In genomic region chr1:54327386-54328116, GRCh38 we compare ENCODE assay signal across 11 cellular contexts.
DNase-seq lines count a peak whose midpoint lies in the region; ATAC-seq, FAIRE-seq and TF ChIP-seq lines count a peak whose summit lies in the region.
"Had no signal": no experiment of that assay in that cellular context is flagged by ENCODE, and none has a peak within 500 bp of the region (broad histone marks: within the 10 kb centered on the region; RNA-seq: fewer than 3 reads in every experiment).

No MANE protein-coding gene starts in this region.

- no peak for DNase-seq in activated T-cell treated with anti-CD3 and anti-CD28 coated beads, Interleukin-2, amount 50 U/mL, for 72 hours
- no peak for DNase-seq in activated T-cell treated with anti-CD3 and anti-CD28 coated beads, Interleukin-2, amount 50 U/mL, for 4 hours
- no peak for DNase-seq in activated T-helper 1 cell treated with anti-CD3 and anti-CD28 coated beads, Interleukin-12 subunit alpha, Interleukin-12 subunit beta, Interleukin-2, Interleukin-4 antibody, amounts not matched to agents 30 ng/mL and 10 ng/mL and 1 ng/mL, durations not matched to agents 14 hours and 24 hours and 36 hours (ENCODE audit: low spot score)
- DNase-seq in kidney (no peak), tibial artery (no peak), NCI-H748 (lab: John Stamatoyannopoulos, UW; ENCODE audit: unreplicated experiment) (no peak), RWPE1 (ENCODE audit: low spot score) (no peak)
- DNase-seq: C1 segment of cervical spinal cord had no signal

- no peaks in the 10 kb centered on the region for H3K27me3 Mint-ChIP-seq in activated T-cell treated with anti-CD3 and anti-CD28 coated beads, Interleukin-2, amount 50 U/mL, for 72 hours (ENCODE audit: low read depth)
- no peaks in the 10 kb centered on the region for H3K27me3 Mint-ChIP-seq in activated T-cell treated with anti-CD3 and anti-CD28 coated beads, Interleukin-2, amount 50 U/mL, for 4 hours (ENCODE audit: low read depth)
- H3K27me3 Mint-ChIP-seq in activated T-helper 1 cell treated with anti-CD3 and anti-CD28 coated beads, Interleukin-12 subunit alpha, Interleukin-12 subunit beta, Interleukin-2, Interleukin-4 antibody, amounts not matched to agents 30 ng/mL and 10 ng/mL and 1 ng/mL, durations not matched to agents 14 hours and 24 hours and 36 hours (ENCODE audit: insufficient read depth), result no peaks in the 10 kb centered on the region

- H3K27ac Mint-ChIP-seq in activated T-cell treated with anti-CD3 and anti-CD28 coated beads, Interleukin-2, amount 50 U/mL, for 72 hours, result peak overlapping the region; percentile 81
- peak overlapping the region; percentile 19 for H3K27ac Mint-ChIP-seq in activated T-helper 1 cell treated with anti-CD3 and anti-CD28 coated beads, Interleukin-12 subunit alpha, Interleukin-12 subunit beta, Interleukin-2, Interleukin-4 antibody, amounts not matched to agents 30 ng/mL and 10 ng/mL and 1 ng/mL, durations not matched to agents 14 hours and 24 hours and 36 hours

- ATAC-seq in activated T-cell treated with anti-CD3 and anti-CD28 coated beads, Interleukin-2, amount 50 U/mL, for 72 hours (replicated peaks in 1 of 2), result no peak
- ATAC-seq in activated T-cell treated with anti-CD3 and anti-CD28 coated beads, Interleukin-2, amount 50 U/mL, for 4 hours, result no peak
- no peak for ATAC-seq in HG03045 (IDR thresholded peaks at IDR 0.05; ENCODE audit: unreplicated experiment)

- H3K9me3 Mint-ChIP-seq in activated T-cell treated with anti-CD3 and anti-CD28 coated beads, Interleukin-2, amount 50 U/mL, for 72 hours, result no peaks in the 10 kb centered on the region
- no peaks in the 10 kb centered on the region for H3K9me3 Mint-ChIP-seq in activated T-cell treated with anti-CD3 and anti-CD28 coated beads, Interleukin-2, amount 50 U/mL, for 4 hours
- no peaks in the 10 kb centered on the region for H3K9me3 Mint-ChIP-seq in activated T-helper 1 cell treated with anti-CD3 and anti-CD28 coated beads, Interleukin-12 subunit alpha, Interleukin-12 subunit beta, Interleukin-2, Interleukin-4 antibody, amounts not matched to agents 30 ng/mL and 10 ng/mL and 1 ng/mL, durations not matched to agents 14 hours and 24 hours and 36 hours

- H3K4me1 Mint-ChIP-seq in activated T-cell treated with anti-CD3 and anti-CD28 coated beads, Interleukin-2, amount 50 U/mL, for 72 hours (ENCODE audit: low read depth), result peaks cover 29% of the 10 kb centered on the region
- H3K4me1 Mint-ChIP-seq in activated T-cell treated with anti-CD3 and anti-CD28 coated beads, Interleukin-2, amount 50 U/mL, for 4 hours (ENCODE audit: low read depth), result peaks cover 49% of the 10 kb centered on the region
- peaks cover 20% of the 10 kb centered on the region for H3K4me1 Mint-ChIP-seq in activated T-helper 1 cell treated with anti-CD3 and anti-CD28 coated beads, Interleukin-12 subunit alpha, Interleukin-12 subunit beta, Interleukin-2, Interleukin-4 antibody, amounts not matched to agents 30 ng/mL and 10 ng/mL and 1 ng/mL, durations not matched to agents 14 hours and 24 hours and 36 hours (ENCODE audit: low read depth)

- intact Hi-C loops in activated T-helper 1 cell treated with anti-CD3 and anti-CD28 coated beads, Interleukin-12 subunit alpha, Interleukin-12 subunit beta, Interleukin-2, Interleukin-4 antibody, amounts not matched to agents 30 ng/mL and 10 ng/mL and 1 ng/mL, durations not matched to agents 14 hours and 24 hours and 36 hours (cut with micrococcal nuclease), result no loop called here
- intact Hi-C loops in kidney (cut with DNase I), result no loop called here
- intact Hi-C loops in tibial artery (cut with DNase I; ENCODE audit: low total_unique reads), result loop anchor here (10.0 kb wide), 1 partner anchor 67 kb away; no protein-coding TSS in a partner anchor

- peaks cover 15 to 40% of the 10 kb centered on the region in 2 donors for H3K4me1 ChIP-seq in kidney (ENCODE audit: control insufficient read depth in 1 of 2, insufficient read depth in 1 of 2, low read depth in 1 of 2, low read length in 2 of 2)
- H3K4me1 ChIP-seq in tibial artery, result peaks cover 0 to 97% (median 86%) of the 10 kb centered on the region in 4 donors

- no peak for FAIRE-seq in kidney (lab: Jason Lieb, UNC)
- FAIRE-seq: RCC 7860 had no signal

- H3K36me3 ChIP-seq in kidney (ENCODE audit: control insufficient read depth in 1 of 2, insufficient read depth in 2 of 2, low read length in 2 of 2), result no peaks in the 10 kb centered on the region
- no peaks in the 10 kb centered on the region for H3K36me3 ChIP-seq in tibial artery

- no peaks in the 10 kb centered on the region for H3K9me3 ChIP-seq in kidney (ENCODE audit: control insufficient read depth in 1 of 2, low read length in 2 of 2)
- H3K9me3 ChIP-seq in tibial artery, result no peaks in the 10 kb centered on the region

- POLR2A ChIA-PET in RWPE1 (lab: Yijun Ruan, JAX; ENCODE audit: low non-redundant PET), result interaction anchor here (0.7 kb wide), 1 partner anchor 35 kb away, joined by 3 read pairs; no protein-coding TSS in a partner anchor

- TF ChIP-seq CTCF in kidney (IDR thresholded peaks at IDR 0.05; ENCODE audit: borderline replicate concordance, extremely low read depth, insufficient read depth), result no peak
- no peak for TF ChIP-seq CTCF in tibial artery (IDR thresholded peaks at IDR 0.05)
- TF ChIP-seq CTCF in RWPE1 (conservative IDR thresholded peaks at IDR 0.05; ENCODE audit: low read depth), result no peak

- no peak overlapping the region for H3K9ac ChIP-seq in kidney (ENCODE audit: low read length in 2 of 2)

- H3K27me3 ChIP-seq in tibial artery, result no peaks in the 10 kb centered on the region

- H3K4me3 Mint-ChIP-seq in activated T-cell treated with anti-CD3 and anti-CD28 coated beads, Interleukin-2, amount 50 U/mL, for 72 hours, result no peak overlapping the region
- H3K4me3 Mint-ChIP-seq in activated T-cell treated with anti-CD3 and anti-CD28 coated beads, Interleukin-2, amount 50 U/mL, for 4 hours, result no peak overlapping the region
- H3K4me3 Mint-ChIP-seq in activated T-helper 1 cell treated with anti-CD3 and anti-CD28 coated beads, Interleukin-12 subunit alpha, Interleukin-12 subunit beta, Interleukin-2, Interleukin-4 antibody, amounts not matched to agents 30 ng/mL and 10 ng/mL and 1 ng/mL, durations not matched to agents 14 hours and 24 hours and 36 hours, result no peak overlapping the region

- peak overlapping the region; percentile 40 to 51 for H3K27ac ChIP-seq in kidney (ENCODE audit: low read depth in 2 of 2, low read length in 2 of 2)
- peak overlapping the region; percentile 52 to 55 for H3K27ac ChIP-seq in tibial artery
- no peak overlapping the region for H3K27ac ChIP-seq in RWPE1
- H3K27ac ChIP-seq: HL-60 had no signal

- CTCF ChIA-PET in RWPE1 (lab: Yijun Ruan, JAX), result interaction anchor here (0.6 kb wide), 1 partner anchor 145 kb away, joined by 3 read pairs; no protein-coding TSS in a partner anchor

- H3K36me3 Mint-ChIP-seq in activated T-cell treated with anti-CD3 and anti-CD28 coated beads, Interleukin-2, amount 50 U/mL, for 72 hours (ENCODE audit: insufficient read depth in 2 of 2), result no peaks in the 10 kb centered on the region
- no peaks in the 10 kb centered on the region for H3K36me3 Mint-ChIP-seq in activated T-cell treated with anti-CD3 and anti-CD28 coated beads, Interleukin-2, amount 50 U/mL, for 4 hours (ENCODE audit: insufficient read depth)
- peaks cover 4% of the 10 kb centered on the region for H3K36me3 Mint-ChIP-seq in activated T-helper 1 cell treated with anti-CD3 and anti-CD28 coated beads, Interleukin-12 subunit alpha, Interleukin-12 subunit beta, Interleukin-2, Interleukin-4 antibody, amounts not matched to agents 30 ng/mL and 10 ng/mL and 1 ng/mL, durations not matched to agents 14 hours and 24 hours and 36 hours (ENCODE audit: low read depth)

- H3K4me3 ChIP-seq in kidney (ENCODE audit: low read length in 2 of 2) (no peak overlapping the region), tibial artery (no peak overlapping the region)
